ENCODE assay signal across 7 cellular contexts in genomic region chr3:50587806-50588758, GRCh38. TPM values are rescaled to one million over a fixed set of nuclear protein-coding genes. Genes with fewer than 3 reads are reported as not detected.
A peak's percentile ranks its signal among the peaks of the same experiment; 100 is the strongest.
DNase-seq lines count a peak whose midpoint lies in the region; ATAC-seq lines count a peak whose summit lies in the region.

No MANE protein-coding gene starts in this region.

- no peaks in the 10 kb centered on the region for H3K36me3 ChIP-seq in effector memory CD4-positive, alpha-beta T cell (ENCODE audit: control insufficient read depth, insufficient read depth, low read length)

- peak; percentile 49 for DNase-seq in activated CD4-positive, alpha-beta T cell treated with anti-CD3 and anti-CD28 coated beads, Interleukin-2, amount 50 U/mL, for 1 hour
- peak in 2 of 3 donors; percentile 45 to 48 for DNase-seq in effector memory CD4-positive, alpha-beta T cell
- peak; percentile 90 for DNase-seq in stimulated activated CD8-positive, alpha-beta memory T cell treated with anti-CD3 and anti-CD28 coated beads, Interleukin-4, amount 100 ng/mL, for 48 hours
- DNase-seq in SHP77 (lab: John Stamatoyannopoulos, UW): no peak
- DNase-seq in germinal center (ENCODE audit: low spot score): no peak
- no peak for DNase-seq in sciatic nerve (ENCODE audit: low spot score)

- H3K4me1 ChIP-seq in effector memory CD4-positive, alpha-beta T cell (ENCODE audit: control insufficient read depth, insufficient read depth, low read length, poor library complexity, severe bottlenecking): peaks cover 52% of the 10 kb centered on the region

- ATAC-seq in GM21576 (IDR thresholded peaks at IDR 0.05; ENCODE audit: unreplicated experiment): peak; percentile 40
- no peak for ATAC-seq in sciatic nerve

- H3K27ac ChIP-seq in effector memory CD4-positive, alpha-beta T cell (ENCODE audit: insufficient read depth, low read length, poor library complexity, severe bottlenecking): peak overlapping the region; percentile 44

- no peaks in the 10 kb centered on the region for H3K9me3 ChIP-seq in effector memory CD4-positive, alpha-beta T cell (ENCODE audit: control insufficient read depth, low read length)

- peak overlapping the region; percentile 8 for H3K4me3 ChIP-seq in effector memory CD4-positive, alpha-beta T cell (ENCODE audit: insufficient read depth, low read depth, low read length, poor library complexity, severe bottlenecking)

- no peaks in the 10 kb centered on the region for H3K27me3 ChIP-seq in effector memory CD4-positive, alpha-beta T cell (replicated peaks; ENCODE audit: control insufficient read depth, insufficient read depth, low read length, poor library complexity, severe bottlenecking)

- intact Hi-C loops in sciatic nerve (cut with DNase I): no loop called here

RNA-seq across cellular contexts. Expression of gene HEMK1, which starts 18.8 kb away (rescaled TPM):
- total RNA-seq in sciatic nerve: 21.3 TPM

RNA-seq across cellular contexts. Expression of gene C3orf18, which starts 20.5 kb away (rescaled TPM):
- total RNA-seq in sciatic nerve: 16.1 TPM

RNA-seq across cellular contexts. Expression of gene CISH, which starts 23.5 kb away (rescaled TPM):
- total RNA-seq in sciatic nerve: 10.6 TPM

RNA-seq across cellular contexts. Expression of gene MAPKAPK3, which starts 28.9 kb away (rescaled TPM):
- total RNA-seq in sciatic nerve: 19.5 TPM

Comparison
In these comparisons a context has a peak if more than half of its experiments do, and no peak if none do; other contexts are left out.
1. DNase-seq: peak in activated CD4-positive, alpha-beta T cell treated with anti-CD3 and anti-CD28 coated beads, Interleukin-2, amount 50 U/mL, for 1 hour (single experiment), effector memory CD4-positive, alpha-beta T cell (2 of 3) and stimulated activated CD8-positive, alpha-beta memory T cell treated with anti-CD3 and anti-CD28 coated beads, Interleukin-4, amount 100 ng/mL, for 48 hours (single experiment); none in SHP77 (0 of 2), germinal center (single experiment) and sciatic nerve (single experiment).